In genomic region chr1:192513697-192514096, GRCh38 we compare ENCODE assay signal across 17 cellular contexts.
"Had no signal": no experiment of that assay in that cellular context is flagged by ENCODE, and none has a peak within 500 bp of the region (broad histone marks: within the 10 kb centered on the region; RNA-seq: fewer than 3 reads in every experiment).

No MANE protein-coding gene starts in this region.

- H3K9ac ChIP-seq: neural progenitor cell, parathyroid adenoma had no signal

- FAIRE-seq: small intestine had no signal

- H3K9me3 ChIP-seq: heart left ventricle had no signal

- H3K4me2 ChIP-seq: neural progenitor cell had no signal

- H2AFZ ChIP-seq: neural progenitor cell, parathyroid adenoma had no signal

- H3K36me3 ChIP-seq: heart left ventricle, neural progenitor cell had no signal

- H3K27me3 ChIP-seq: dorsolateral prefrontal cortex, foreskin keratinocyte, heart left ventricle, neural progenitor cell had no signal

- H3K9me3 Mint-ChIP-seq: activated B cell treated with CpG ODN at 0.5 μM for 24 hours; activated CD4-positive, alpha-beta T cell treated with anti-CD3 and anti-CD28 coated beads, Interleukin-2, amount 10 ng/mL, durations not matched to agents 24 days and 14 days; activated naive CD4-positive, alpha-beta T cell treated with anti-CD3 and anti-CD28 coated beads, Interleukin-2, amount 50 U/mL, for 72 hours; brain; memory B cell; neural progenitor cell; stimulated activated naive B cell treated with anti-CD40 and anti-IgM and Interleukin-4, amounts not matched to agents 10 μg/mL and 1 μg/mL and 100 μg/mL, for 72 hours had no signal

- H3K79me2 ChIP-seq: parathyroid adenoma had no signal

- H3K4me3 ChIP-seq: dorsolateral prefrontal cortex, heart left ventricle, neural progenitor cell had no signal

- H3K4me1 ChIP-seq: foreskin keratinocyte, parathyroid adenoma had no signal

- H3K27ac ChIP-seq: foreskin keratinocyte, neural progenitor cell, parathyroid adenoma had no signal

- H3K27ac Mint-ChIP-seq: activated B cell treated with CpG ODN at 0.5 μM for 24 hours; activated CD4-positive, alpha-beta T cell treated with anti-CD3 and anti-CD28 coated beads, Interleukin-2, amount 10 ng/mL, durations not matched to agents 24 days and 14 days; neural progenitor cell; stimulated activated naive B cell treated with anti-CD40 and anti-IgM and Interleukin-4, amounts not matched to agents 10 μg/mL and 1 μg/mL and 100 μg/mL, for 72 hours had no signal

- H3K4me3 Mint-ChIP-seq: activated B cell treated with CpG ODN at 0.5 μM for 24 hours; activated CD4-positive, alpha-beta T cell treated with anti-CD3 and anti-CD28 coated beads, Interleukin-2, amount 10 ng/mL, durations not matched to agents 24 days and 14 days; brain; memory B cell; neural progenitor cell; stimulated activated naive B cell treated with anti-CD40 and anti-IgM and Interleukin-4, amounts not matched to agents 10 μg/mL and 1 μg/mL and 100 μg/mL, for 72 hours had no signal

- DNase-seq: activated B cell treated with CpG ODN at 0.5 μM for 24 hours; activated CD4-positive, alpha-beta T cell treated with anti-CD3 and anti-CD28 coated beads, Interleukin-2, amount 10 ng/mL, durations not matched to agents 24 days and 14 days; amniotic stem cell; cerebellar nuclear complex; dorsolateral prefrontal cortex; foreskin keratinocyte; heart left ventricle; small intestine; stimulated activated naive B cell treated with anti-CD40 and anti-IgM and Interleukin-4, amounts not matched to agents 10 μg/mL and 1 μg/mL and 100 μg/mL, for 72 hours; substantia nigra; T-helper 1 cell; trophoblast cell had no signal

- H3K36me3 Mint-ChIP-seq: activated naive CD4-positive, alpha-beta T cell treated with anti-CD3 and anti-CD28 coated beads, Interleukin-2, amount 50 U/mL, for 72 hours; brain; memory B cell; neural progenitor cell had no signal

- H3K27me3 Mint-ChIP-seq: brain had no signal
